1 cellular context compared by ENCODE assay signal in the genomic region with DNA sequence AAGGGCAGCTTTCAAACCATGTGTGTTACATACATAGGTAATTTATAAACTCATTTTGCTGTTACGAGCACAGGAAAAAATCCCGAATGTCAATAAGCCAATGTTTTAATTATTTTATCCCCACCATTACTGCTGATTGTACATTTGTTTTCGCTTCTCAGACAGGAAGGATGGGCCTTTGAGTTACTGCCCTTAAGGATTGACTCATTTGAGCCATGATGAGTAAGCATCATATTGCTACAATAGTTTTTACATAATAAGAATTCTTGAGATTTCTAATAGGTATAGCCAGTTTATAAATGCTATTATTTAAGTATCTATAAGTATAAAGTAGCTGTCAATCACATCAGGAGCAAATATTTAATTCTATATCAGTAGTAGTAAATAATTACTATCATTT.
TF ChIP-seq lines count a peak whose summit lies in the region.

No MANE protein-coding gene starts in this region.

TF ChIP-seq in IMR-90, 13 proteins besides CTCF, POLR2A, EP300 and RAD21 (continued from another document):
- TF ChIP-seq MAFK (IDR thresholded peaks at IDR 0.05; ENCODE audit: low read depth, low read length) (no peak), CHD1 (IDR thresholded peaks at IDR 0.05; ENCODE audit: low read depth, low read length) (no peak), MAZ (IDR thresholded peaks at IDR 0.05; ENCODE audit: borderline replicate concordance, low read depth, low read length) (no peak), CEBPB (IDR thresholded peaks at IDR 0.05; ENCODE audit: low read depth, low read length) (no peak)
